In genomic region chr21:39441502-39442475, GRCh38 we compare ENCODE assay signal across 8 cellular contexts. TPM values are rescaled to one million over a fixed set of nuclear protein-coding genes. Genes with fewer than 3 reads are reported as not detected.
DNase-seq lines count a peak whose midpoint lies in the region; ATAC-seq and TF ChIP-seq lines count a peak whose summit lies in the region.

No MANE protein-coding gene starts in this region.

- H3K9ac ChIP-seq in MM.1S (ENCODE audit: low read length): no peak overlapping the region

- H3K4me3 ChIP-seq in MM.1S (ENCODE audit: low read length): no peak overlapping the region

- H3K9me3 Mint-ChIP-seq in effector memory CD8-positive, alpha-beta T cell: no peaks in the 10 kb centered on the region
- no peaks in the 10 kb centered on the region for H3K9me3 Mint-ChIP-seq in neural crest cell

- H3K4me3 Mint-ChIP-seq in effector memory CD8-positive, alpha-beta T cell: no peak overlapping the region
- peak overlapping the region; percentile 64 for H3K4me3 Mint-ChIP-seq in neural crest cell

- H3K36me3 Mint-ChIP-seq in effector memory CD8-positive, alpha-beta T cell (ENCODE audit: insufficient read depth): peaks cover 24% of the 10 kb centered on the region
- H3K36me3 Mint-ChIP-seq in neural crest cell (ENCODE audit: low read depth): no peaks in the 10 kb centered on the region

- 0 out of 2 replicates have a peak, but pooled peaks cover 4% of the 10 kb centered on the region for H3F3A ChIP-seq in MM.1S (ENCODE audit: insufficient read depth, low read length)

- no peak overlapping the region for H3K4me2 ChIP-seq in MM.1S (ENCODE audit: low read depth, low read length)

- H4K20me1 ChIP-seq in MM.1S (ENCODE audit: insufficient read depth, low read length): no peaks in the 10 kb centered on the region

- TF ChIP-seq CTCF in MM.1S (IDR thresholded peaks at IDR 0.05; ENCODE audit: low read length) (peak; percentile 94), neural crest cell (conservative IDR thresholded peaks at IDR 0.05) (peak; percentile 89)

- H3K27ac Mint-ChIP-seq in effector memory CD8-positive, alpha-beta T cell: no peak overlapping the region
- H3K27ac Mint-ChIP-seq in neural crest cell (ENCODE audit: unreplicated experiment): no peak overlapping the region

- no peaks in the 10 kb centered on the region for H3K79me2 ChIP-seq in MM.1S (ENCODE audit: low read length)

- peaks cover 9 to 11% of the 10 kb centered on the region in 2 donors for H3K4me1 Mint-ChIP-seq in effector memory CD8-positive, alpha-beta T cell (ENCODE audit: low read depth in 2 of 2)
- H3K4me1 Mint-ChIP-seq in neural crest cell: peaks cover 22% of the 10 kb centered on the region

- no peaks in the 10 kb centered on the region for H3K9me3 ChIP-seq in MM.1S (replicated peaks; ENCODE audit: insufficient read depth, low read length)

- no peaks in the 10 kb centered on the region for H3K36me3 ChIP-seq in MM.1S (replicated peaks; ENCODE audit: insufficient read depth, low read length)

- H3K27ac ChIP-seq in MM.1S (ENCODE audit: low read length): no peak overlapping the region

- H2AFZ ChIP-seq in MM.1S (ENCODE audit: low read length): no peak overlapping the region

- H3K9me2 ChIP-seq in MM.1S (replicated peaks; ENCODE audit: insufficient read depth, low read length): no peaks in the 10 kb centered on the region

- H3K4me1 ChIP-seq in MM.1S (ENCODE audit: low read length): peaks cover 12% of the 10 kb centered on the region

- H3K27me3 Mint-ChIP-seq in effector memory CD8-positive, alpha-beta T cell: peaks cover 32% of the 10 kb centered on the region in 2 donors
- peaks cover 3% of the 10 kb centered on the region for H3K27me3 Mint-ChIP-seq in neural crest cell (ENCODE audit: low read depth)

- DNase-seq in CMK (ENCODE audit: low read depth) (peak; percentile 32), MM.1S (peak; percentile 77), SW480 (ENCODE audit: low spot score) (peak; percentile 66), neural crest cell (ENCODE audit: low read depth, low spot score) (no peak), middle frontal gyrus (ENCODE audit: extremely low spot score, low spot score) (no peak)
- DNase-seq in effector memory CD8-positive, alpha-beta T cell: peak in 2 of 3 experiments; percentile 11 to 15

- no peaks in the 10 kb centered on the region for H3K27me3 ChIP-seq in MM.1S (replicated peaks; ENCODE audit: insufficient read depth, low read length)

- peak; percentile 42 for ATAC-seq in GM18868 (IDR thresholded peaks at IDR 0.05; ENCODE audit: unreplicated experiment)
- ATAC-seq in effector memory CD8-positive, alpha-beta T cell (replicated peaks): peak; percentile 34
- ATAC-seq in HG03045 (IDR thresholded peaks at IDR 0.05; ENCODE audit: unreplicated experiment): no peak

RNA-seq across cellular contexts. Expression of gene LCA5L, which starts 3.8 kb away (rescaled TPM):
- total RNA-seq in neural crest cell: 1.2 and 1.4 TPM in 2 replicates

RNA-seq across cellular contexts. Expression of gene SH3BGR, which starts 10.0 kb away (rescaled TPM):
- 2.3 and 2.4 TPM in 2 replicates for total RNA-seq in neural crest cell

Comparison
In these comparisons a context has a peak if more than half of its experiments do, and no peak if none do; other contexts are left out.
1. DNase-seq: peak in CMK (single experiment), MM.1S (single experiment), SW480 (single experiment) and effector memory CD8-positive, alpha-beta T cell (2 of 3); none in neural crest cell (single experiment) and middle frontal gyrus (single experiment).